ENCODE assay signal across 1 cellular context in the genomic region with DNA sequence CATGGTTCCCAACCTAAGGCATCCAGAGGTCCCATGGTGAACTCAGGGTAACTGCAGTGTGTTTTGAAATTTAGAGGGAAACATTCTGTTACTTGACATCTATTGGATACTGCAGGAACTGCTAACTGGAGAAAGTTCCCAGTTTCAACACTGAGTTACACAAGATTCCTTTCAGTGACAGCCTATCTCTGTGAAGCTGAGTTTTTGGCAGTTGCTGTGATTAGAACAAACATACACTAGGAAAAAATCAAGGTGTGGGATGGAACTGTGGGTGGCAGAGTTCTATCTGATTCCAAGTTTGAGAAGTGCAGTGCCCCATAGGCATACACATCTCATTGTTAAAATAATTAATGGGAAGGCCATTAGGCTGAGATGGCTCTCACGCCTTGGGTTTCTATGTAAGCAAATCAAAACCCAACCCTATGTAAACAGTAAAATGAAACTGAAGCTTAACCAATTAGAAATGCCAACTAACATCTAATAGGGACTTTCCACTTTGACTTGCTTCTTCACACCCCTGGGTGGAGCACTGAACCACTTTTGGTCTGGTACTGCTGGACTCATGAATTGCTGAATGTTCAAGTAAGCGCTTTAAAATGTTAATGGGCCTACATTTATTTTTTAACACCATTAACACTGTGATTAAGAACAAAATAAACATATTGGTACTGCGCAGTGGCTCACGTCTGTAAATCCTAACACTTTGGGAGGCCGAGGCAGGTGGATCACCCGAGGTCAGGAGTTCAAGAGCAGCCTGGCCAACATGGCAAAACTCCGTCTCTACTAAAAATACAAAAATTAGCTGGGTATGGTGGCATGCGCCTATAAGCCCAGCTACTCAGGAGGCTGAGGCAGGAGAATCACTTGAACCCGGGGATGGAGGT.
TF ChIP-seq lines count a peak whose summit lies in the region.

No MANE protein-coding gene starts in this region.

TF ChIP-seq in GM12878, 131 proteins besides CTCF, POLR2A, EP300 and RAD21 (continued from another document and continues in another):
- TF ChIP-seq, protein P1, sequence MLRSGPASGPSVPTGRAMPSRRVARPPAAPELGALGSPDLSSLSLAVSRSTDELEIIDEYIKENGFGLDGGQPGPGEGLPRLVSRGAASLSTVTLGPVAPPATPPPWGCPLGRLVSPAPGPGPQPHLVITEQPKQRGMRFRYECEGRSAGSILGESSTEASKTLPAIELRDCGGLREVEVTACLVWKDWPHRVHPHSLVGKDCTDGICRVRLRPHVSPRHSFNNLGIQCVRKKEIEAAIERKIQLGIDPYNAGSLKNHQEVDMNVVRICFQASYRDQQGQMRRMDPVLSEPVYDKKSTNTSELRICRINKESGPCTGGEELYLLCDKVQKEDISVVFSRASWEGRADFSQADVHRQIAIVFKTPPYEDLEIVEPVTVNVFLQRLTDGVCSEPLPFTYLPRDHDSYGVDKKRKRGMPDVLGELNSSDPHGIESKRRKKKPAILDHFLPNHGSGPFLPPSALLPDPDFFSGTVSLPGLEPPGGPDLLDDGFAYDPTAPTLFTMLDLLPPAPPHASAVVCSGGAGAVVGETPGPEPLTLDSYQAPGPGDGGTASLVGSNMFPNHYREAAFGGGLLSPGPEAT (IDR thresholded peaks at IDR 0.05; ENCODE audit: low read depth), result peak; percentile 98
- TF ChIP-seq SUZ12 (IDR thresholded peaks at IDR 0.05; ENCODE audit: unreplicated experiment), result no peak
- TF ChIP-seq MXI1 (IDR thresholded peaks at IDR 0.05; ENCODE audit: low read depth, low read length), result no peak
- no peak for TF ChIP-seq HDGF (IDR thresholded peaks at IDR 0.05)
- no peak for TF ChIP-seq FOS (IDR thresholded peaks at IDR 0.05; ENCODE audit: borderline replicate concordance, extremely low read depth, insufficient read length)
- TF ChIP-seq GATAD2B (conservative IDR thresholded peaks at IDR 0.05; ENCODE audit: low read depth), result 0 out of 2 replicates have a peak, but pooled peaks have one; percentile 24
- TF ChIP-seq, protein P2, sequence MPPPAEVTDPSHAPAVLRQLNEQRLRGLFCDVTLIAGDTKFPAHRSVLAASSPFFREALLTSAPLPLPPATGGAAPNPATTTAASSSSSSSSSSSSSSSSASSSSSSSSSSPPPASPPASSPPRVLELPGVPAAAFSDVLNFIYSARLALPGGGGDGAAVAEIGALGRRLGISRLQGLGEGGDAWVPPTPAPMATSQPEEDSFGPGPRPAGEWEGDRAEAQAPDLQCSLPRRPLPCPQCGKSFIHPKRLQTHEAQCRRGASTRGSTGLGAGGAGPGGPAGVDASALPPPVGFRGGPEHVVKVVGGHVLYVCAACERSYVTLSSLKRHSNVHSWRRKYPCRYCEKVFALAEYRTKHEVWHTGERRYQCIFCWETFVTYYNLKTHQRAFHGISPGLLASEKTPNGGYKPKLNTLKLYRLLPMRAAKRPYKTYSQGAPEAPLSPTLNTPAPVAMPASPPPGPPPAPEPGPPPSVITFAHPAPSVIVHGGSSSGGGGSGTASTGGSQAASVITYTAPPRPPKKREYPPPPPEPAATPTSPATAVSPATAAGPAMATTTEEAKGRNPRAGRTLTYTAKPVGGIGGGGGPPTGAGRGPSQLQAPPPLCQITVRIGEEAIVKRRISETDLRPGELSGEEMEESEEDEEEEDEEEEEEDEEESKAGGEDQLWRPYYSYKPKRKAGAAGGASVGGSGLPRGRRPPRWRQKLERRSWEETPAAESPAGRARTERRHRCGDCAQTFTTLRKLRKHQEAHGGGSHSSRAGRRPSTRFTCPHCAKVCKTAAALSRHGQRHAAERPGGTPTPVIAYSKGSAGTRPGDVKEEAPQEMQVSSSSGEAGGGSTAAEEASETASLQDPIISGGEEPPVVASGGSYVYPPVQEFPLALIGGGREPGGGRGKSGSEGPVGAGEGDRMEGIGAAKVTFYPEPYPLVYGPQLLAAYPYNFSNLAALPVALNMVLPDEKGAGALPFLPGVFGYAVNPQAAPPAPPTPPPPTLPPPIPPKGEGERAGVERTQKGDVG (CRISPR knock-in tag; IDR thresholded peaks at IDR 0.05), result no peak
- TF ChIP-seq, protein P3, sequence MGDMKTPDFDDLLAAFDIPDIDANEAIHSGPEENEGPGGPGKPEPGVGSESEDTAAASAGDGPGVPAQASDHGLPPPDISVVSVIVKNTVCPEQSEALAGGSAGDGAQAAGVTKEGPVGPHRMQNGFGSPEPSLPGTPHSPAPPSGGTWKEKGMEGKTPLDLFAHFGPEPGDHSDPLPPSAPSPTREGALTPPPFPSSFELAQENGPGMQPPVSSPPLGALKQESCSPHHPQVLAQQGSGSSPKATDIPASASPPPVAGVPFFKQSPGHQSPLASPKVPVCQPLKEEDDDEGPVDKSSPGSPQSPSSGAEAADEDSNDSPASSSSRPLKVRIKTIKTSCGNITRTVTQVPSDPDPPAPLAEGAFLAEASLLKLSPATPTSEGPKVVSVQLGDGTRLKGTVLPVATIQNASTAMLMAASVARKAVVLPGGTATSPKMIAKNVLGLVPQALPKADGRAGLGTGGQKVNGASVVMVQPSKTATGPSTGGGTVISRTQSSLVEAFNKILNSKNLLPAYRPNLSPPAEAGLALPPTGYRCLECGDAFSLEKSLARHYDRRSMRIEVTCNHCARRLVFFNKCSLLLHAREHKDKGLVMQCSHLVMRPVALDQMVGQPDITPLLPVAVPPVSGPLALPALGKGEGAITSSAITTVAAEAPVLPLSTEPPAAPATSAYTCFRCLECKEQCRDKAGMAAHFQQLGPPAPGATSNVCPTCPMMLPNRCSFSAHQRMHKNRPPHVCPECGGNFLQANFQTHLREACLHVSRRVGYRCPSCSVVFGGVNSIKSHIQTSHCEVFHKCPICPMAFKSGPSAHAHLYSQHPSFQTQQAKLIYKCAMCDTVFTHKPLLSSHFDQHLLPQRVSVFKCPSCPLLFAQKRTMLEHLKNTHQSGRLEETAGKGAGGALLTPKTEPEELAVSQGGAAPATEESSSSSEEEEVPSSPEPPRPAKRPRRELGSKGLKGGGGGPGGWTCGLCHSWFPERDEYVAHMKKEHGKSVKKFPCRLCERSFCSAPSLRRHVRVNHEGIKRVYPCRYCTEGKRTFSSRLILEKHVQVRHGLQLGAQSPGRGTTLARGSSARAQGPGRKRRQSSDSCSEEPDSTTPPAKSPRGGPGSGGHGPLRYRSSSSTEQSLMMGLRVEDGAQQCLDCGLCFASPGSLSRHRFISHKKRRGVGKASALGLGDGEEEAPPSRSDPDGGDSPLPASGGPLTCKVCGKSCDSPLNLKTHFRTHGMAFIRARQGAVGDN (IDR thresholded peaks at IDR 0.05), result peak; percentile 96
- 0 out of 2 replicates have a peak, but pooled peaks have one; percentile 29 for TF ChIP-seq CREB1 (IDR thresholded peaks at IDR 0.05; ENCODE audit: low read depth)
- TF ChIP-seq FOXM1 (IDR thresholded peaks at IDR 0.05; ENCODE audit: low read depth, low read length), result no peak
- no peak for TF ChIP-seq ASH2L (IDR thresholded peaks at IDR 0.05; ENCODE audit: borderline replicate concordance, low read depth)
- TF ChIP-seq SIX5 (IDR thresholded peaks at IDR 0.05; ENCODE audit: low read depth, low read length, severe bottlenecking), result no peak
- TF ChIP-seq FOXK2 (IDR thresholded peaks at IDR 0.05), result peak; percentile 50; the same call in 1 of the 2 replicates
- no peak for TF ChIP-seq BMI1 (IDR thresholded peaks at IDR 0.05; ENCODE audit: borderline replicate concordance)
- no peak for TF ChIP-seq HDAC2 (IDR thresholded peaks at IDR 0.05)
- peak; percentile 65; the same call in 1 of the 2 replicates for TF ChIP-seq SMC3 (IDR thresholded peaks at IDR 0.05; ENCODE audit: borderline replicate concordance, low read length)
- peak; percentile 5; the same call in 1 of the 2 replicates for TF ChIP-seq IKZF1 (conservative IDR thresholded peaks at IDR 0.05)
- TF ChIP-seq RUNX3 (IDR thresholded peaks at IDR 0.05; ENCODE audit: low read length), result peak; percentile 50
- no peak for TF ChIP-seq DPF2 (IDR thresholded peaks at IDR 0.05)
- TF ChIP-seq ETV6 (conservative IDR thresholded peaks at IDR 0.05 in 1 of 2, IDR thresholded peaks at IDR 0.05 in 1 of 2; ENCODE audit: borderline replicate concordance in 1 of 2, low read depth in 1 of 2), result no peak
- TF ChIP-seq ZZZ3 (IDR thresholded peaks at IDR 0.05; ENCODE audit: control insufficient read depth, insufficient read length, low read depth), result no peak
- no peak for TF ChIP-seq CHD1 (IDR thresholded peaks at IDR 0.05; ENCODE audit: low read depth, low read length)
- peak; percentile 68; the same call in 1 of the 2 replicates for TF ChIP-seq NBN (IDR thresholded peaks at IDR 0.05)
- TF ChIP-seq SREBF1 (IDR thresholded peaks at IDR 0.05; ENCODE audit: low read length), result no peak
- no peak for TF ChIP-seq SUPT20H (IDR thresholded peaks at IDR 0.05; ENCODE audit: borderline replicate concordance, control insufficient read depth, low read depth, low read length)
- no peak for TF ChIP-seq POLR2AphosphoS2 (IDR thresholded peaks at IDR 0.05; ENCODE audit: low read depth, low read length)
- TF ChIP-seq CBX5 (IDR thresholded peaks at IDR 0.05; ENCODE audit: low read depth), result 0 out of 2 replicates have a peak, but pooled peaks have one; percentile 28
- TF ChIP-seq YY1 (IDR thresholded peaks at IDR 0.05; ENCODE audit: low read depth, low read length), result no peak
- TF ChIP-seq, protein P4, sequence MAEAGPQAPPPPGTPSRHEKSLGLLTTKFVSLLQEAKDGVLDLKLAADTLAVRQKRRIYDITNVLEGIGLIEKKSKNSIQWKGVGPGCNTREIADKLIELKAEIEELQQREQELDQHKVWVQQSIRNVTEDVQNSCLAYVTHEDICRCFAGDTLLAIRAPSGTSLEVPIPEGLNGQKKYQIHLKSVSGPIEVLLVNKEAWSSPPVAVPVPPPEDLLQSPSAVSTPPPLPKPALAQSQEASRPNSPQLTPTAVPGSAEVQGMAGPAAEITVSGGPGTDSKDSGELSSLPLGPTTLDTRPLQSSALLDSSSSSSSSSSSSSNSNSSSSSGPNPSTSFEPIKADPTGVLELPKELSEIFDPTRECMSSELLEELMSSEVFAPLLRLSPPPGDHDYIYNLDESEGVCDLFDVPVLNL (IDR thresholded peaks at IDR 0.05; ENCODE audit: low read depth, low read length), result no peak
- no peak for TF ChIP-seq HCFC1 (IDR thresholded peaks at IDR 0.05; ENCODE audit: low read length)
- peak; percentile 73; the same call in 1 of the 2 replicates for TF ChIP-seq ATF7 (IDR thresholded peaks at IDR 0.05; ENCODE audit: low read depth)
- TF ChIP-seq, protein P5, sequence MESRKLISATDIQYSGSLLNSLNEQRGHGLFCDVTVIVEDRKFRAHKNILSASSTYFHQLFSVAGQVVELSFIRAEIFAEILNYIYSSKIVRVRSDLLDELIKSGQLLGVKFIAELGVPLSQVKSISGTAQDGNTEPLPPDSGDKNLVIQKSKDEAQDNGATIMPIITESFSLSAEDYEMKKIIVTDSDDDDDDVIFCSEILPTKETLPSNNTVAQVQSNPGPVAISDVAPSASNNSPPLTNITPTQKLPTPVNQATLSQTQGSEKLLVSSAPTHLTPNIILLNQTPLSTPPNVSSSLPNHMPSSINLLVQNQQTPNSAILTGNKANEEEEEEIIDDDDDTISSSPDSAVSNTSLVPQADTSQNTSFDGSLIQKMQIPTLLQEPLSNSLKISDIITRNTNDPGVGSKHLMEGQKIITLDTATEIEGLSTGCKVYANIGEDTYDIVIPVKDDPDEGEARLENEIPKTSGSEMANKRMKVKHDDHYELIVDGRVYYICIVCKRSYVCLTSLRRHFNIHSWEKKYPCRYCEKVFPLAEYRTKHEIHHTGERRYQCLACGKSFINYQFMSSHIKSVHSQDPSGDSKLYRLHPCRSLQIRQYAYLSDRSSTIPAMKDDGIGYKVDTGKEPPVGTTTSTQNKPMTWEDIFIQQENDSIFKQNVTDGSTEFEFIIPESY (IDR thresholded peaks at IDR 0.05), result no peak
- TF ChIP-seq, protein P6, sequence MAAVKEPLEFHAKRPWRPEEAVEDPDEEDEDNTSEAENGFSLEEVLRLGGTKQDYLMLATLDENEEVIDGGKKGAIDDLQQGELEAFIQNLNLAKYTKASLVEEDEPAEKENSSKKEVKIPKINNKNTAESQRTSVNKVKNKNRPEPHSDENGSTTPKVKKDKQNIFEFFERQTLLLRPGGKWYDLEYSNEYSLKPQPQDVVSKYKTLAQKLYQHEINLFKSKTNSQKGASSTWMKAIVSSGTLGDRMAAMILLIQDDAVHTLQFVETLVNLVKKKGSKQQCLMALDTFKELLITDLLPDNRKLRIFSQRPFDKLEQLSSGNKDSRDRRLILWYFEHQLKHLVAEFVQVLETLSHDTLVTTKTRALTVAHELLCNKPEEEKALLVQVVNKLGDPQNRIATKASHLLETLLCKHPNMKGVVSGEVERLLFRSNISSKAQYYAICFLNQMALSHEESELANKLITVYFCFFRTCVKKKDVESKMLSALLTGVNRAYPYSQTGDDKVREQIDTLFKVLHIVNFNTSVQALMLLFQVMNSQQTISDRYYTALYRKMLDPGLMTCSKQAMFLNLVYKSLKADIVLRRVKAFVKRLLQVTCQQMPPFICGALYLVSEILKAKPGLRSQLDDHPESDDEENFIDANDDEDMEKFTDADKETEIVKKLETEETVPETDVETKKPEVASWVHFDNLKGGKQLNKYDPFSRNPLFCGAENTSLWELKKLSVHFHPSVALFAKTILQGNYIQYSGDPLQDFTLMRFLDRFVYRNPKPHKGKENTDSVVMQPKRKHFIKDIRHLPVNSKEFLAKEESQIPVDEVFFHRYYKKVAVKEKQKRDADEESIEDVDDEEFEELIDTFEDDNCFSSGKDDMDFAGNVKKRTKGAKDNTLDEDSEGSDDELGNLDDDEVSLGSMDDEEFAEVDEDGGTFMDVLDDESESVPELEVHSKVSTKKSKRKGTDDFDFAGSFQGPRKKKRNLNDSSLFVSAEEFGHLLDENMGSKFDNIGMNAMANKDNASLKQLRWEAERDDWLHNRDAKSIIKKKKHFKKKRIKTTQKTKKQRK (IDR thresholded peaks at IDR 0.05; ENCODE audit: low read depth, low read length), result no peak
- no peak for TF ChIP-seq NRF1 (conservative IDR thresholded peaks at IDR 0.05; ENCODE audit: low read depth, low read length)
- TF ChIP-seq WRNIP1 (IDR thresholded peaks at IDR 0.05; ENCODE audit: borderline replicate concordance, low read depth, low read length), result no peak
- TF ChIP-seq RFX5 (IDR thresholded peaks at IDR 0.05; ENCODE audit: low read depth, low read length), result no peak
- TF ChIP-seq ZNF622 (IDR thresholded peaks at IDR 0.05), result no peak
- TF ChIP-seq, protein P7, sequence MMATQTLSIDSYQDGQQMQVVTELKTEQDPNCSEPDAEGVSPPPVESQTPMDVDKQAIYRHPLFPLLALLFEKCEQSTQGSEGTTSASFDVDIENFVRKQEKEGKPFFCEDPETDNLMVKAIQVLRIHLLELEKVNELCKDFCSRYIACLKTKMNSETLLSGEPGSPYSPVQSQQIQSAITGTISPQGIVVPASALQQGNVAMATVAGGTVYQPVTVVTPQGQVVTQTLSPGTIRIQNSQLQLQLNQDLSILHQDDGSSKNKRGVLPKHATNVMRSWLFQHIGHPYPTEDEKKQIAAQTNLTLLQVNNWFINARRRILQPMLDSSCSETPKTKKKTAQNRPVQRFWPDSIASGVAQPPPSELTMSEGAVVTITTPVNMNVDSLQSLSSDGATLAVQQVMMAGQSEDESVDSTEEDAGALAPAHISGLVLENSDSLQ (IDR thresholded peaks at IDR 0.05), result no peak
